ENCODE assay signal across 11 cellular contexts in the genomic region with DNA sequence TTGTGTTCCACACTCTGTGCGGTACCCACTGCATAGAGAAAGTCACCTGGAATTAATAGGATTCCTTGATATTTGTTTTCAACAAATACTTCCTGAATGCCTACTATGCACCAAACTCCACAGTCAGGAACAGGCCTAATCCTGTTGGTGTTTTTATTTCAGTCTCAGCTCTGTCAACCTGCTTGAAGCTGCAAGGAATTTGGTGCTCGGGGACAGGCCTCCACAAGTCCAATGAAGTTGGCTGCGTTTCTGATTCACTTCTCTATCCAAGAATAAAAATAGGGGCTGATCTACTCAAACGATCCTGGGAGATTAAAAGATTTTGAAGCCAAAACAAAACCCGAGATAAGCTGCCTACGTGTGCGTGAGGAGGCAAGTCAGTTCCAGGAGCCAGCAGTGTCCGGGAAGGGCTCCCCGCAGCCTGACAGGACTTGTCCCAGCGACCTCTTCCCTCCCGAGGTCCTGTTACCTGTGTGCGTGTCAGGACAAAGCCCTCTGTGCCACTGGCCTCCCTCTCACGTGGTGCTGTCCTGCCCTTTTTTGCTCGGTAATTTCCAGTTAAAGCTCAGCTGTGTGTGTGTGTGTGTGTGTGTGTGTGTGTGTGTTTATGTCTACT.
DNase-seq lines count a peak whose midpoint lies in the region; ATAC-seq and TF ChIP-seq lines count a peak whose summit lies in the region.
"Had no signal": no experiment of that assay in that cellular context is flagged by ENCODE, and none has a peak within 500 bp of the region (broad histone marks: within the 10 kb centered on the region; RNA-seq: fewer than 3 reads in every experiment).

No MANE protein-coding gene starts in this region.

- no peaks in the 10 kb centered on the region; the same call in 1 of the 3 replicates for H3K9me3 Mint-ChIP-seq in GM23338
- H3K9me3 Mint-ChIP-seq in stimulated activated naive B cell treated with anti-CD40 and anti-IgM and Interleukin-4, amounts not matched to agents 10 μg/mL and 1 μg/mL and 100 μg/mL, for 72 hours: peaks cover 7 to 12% of the 10 kb centered on the region in 2 donors
- H3K9me3 Mint-ChIP-seq in progenitor cell of endocrine pancreas (ENCODE audit: low read depth): peaks cover 4% of the 10 kb centered on the region

- no peaks in the 10 kb centered on the region for H3K4me1 ChIP-seq in GM23338 (ENCODE audit: insufficient read depth)
- peaks cover 5 to 11% of the 10 kb centered on the region in 2 donors for H3K4me1 ChIP-seq in breast epithelium
- H3K4me1 ChIP-seq in rectal smooth muscle tissue (ENCODE audit: control insufficient read depth, insufficient read depth, low read length): peaks cover 11% of the 10 kb centered on the region

- no peak for TF ChIP-seq POLR2A in breast epithelium (IDR thresholded peaks at IDR 0.05)

- H3K4me3 ChIP-seq in GM23338: no peak overlapping the region
- H3K4me3 ChIP-seq in breast epithelium: no peak overlapping the region
- H3K4me3 ChIP-seq in rectal smooth muscle tissue (ENCODE audit: low read length): no peak overlapping the region

- no peak for ATAC-seq in GM23338
- no peak for ATAC-seq in stimulated activated naive B cell treated with anti-CD40 and anti-IgM and Interleukin-4, amounts not matched to agents 10 μg/mL and 1 μg/mL and 100 μg/mL, for 72 hours (replicated peaks)

- H3K79me2 ChIP-seq in GM23338 (replicated peaks; ENCODE audit: insufficient read depth): no peaks in the 10 kb centered on the region

- H3K4me1 Mint-ChIP-seq in GM23338: peaks cover 7% of the 10 kb centered on the region
- H3K4me1 Mint-ChIP-seq in stimulated activated naive B cell treated with anti-CD40 and anti-IgM and Interleukin-4, amounts not matched to agents 10 μg/mL and 1 μg/mL and 100 μg/mL, for 72 hours: no peaks in the 10 kb centered on the region
- peaks cover 8% of the 10 kb centered on the region for H3K4me1 Mint-ChIP-seq in progenitor cell of endocrine pancreas (ENCODE audit: low read depth)

- no peaks in the 10 kb centered on the region for H3F3A ChIP-seq in GM23338 (replicated peaks; ENCODE audit: low read depth)

- no peaks in the 10 kb centered on the region for H3K9me3 ChIP-seq in breast epithelium

- H2AFZ ChIP-seq in GM23338: peak overlapping the region; percentile 95

- H3K9ac ChIP-seq in rectal smooth muscle tissue (ENCODE audit: low read length): no peak overlapping the region

- no peak overlapping the region for H3K4me3 Mint-ChIP-seq in GM23338
- H3K4me3 Mint-ChIP-seq in stimulated activated naive B cell treated with anti-CD40 and anti-IgM and Interleukin-4, amounts not matched to agents 10 μg/mL and 1 μg/mL and 100 μg/mL, for 72 hours: no peak overlapping the region
- H3K4me3 Mint-ChIP-seq in progenitor cell of endocrine pancreas (ENCODE audit: low read depth): no peak overlapping the region

- no peak for TF ChIP-seq CTCF in GM23338 (conservative IDR thresholded peaks at IDR 0.05; ENCODE audit: low read depth in 2 of 2)
- TF ChIP-seq CTCF in breast epithelium (IDR thresholded peaks at IDR 0.05): no peak
- no peak for TF ChIP-seq CTCF in progenitor cell of endocrine pancreas (IDR thresholded peaks at IDR 0.05; ENCODE audit: unreplicated experiment)

- H4K20me1 ChIP-seq in GM23338 (replicated peaks; ENCODE audit: insufficient read depth): no peaks in the 10 kb centered on the region

- no peak for DNase-seq in GM23338 (ENCODE audit: low spot score)
- peak in 1 of 2 donors; percentile 91 for DNase-seq in breast epithelium (ENCODE audit: low spot score in 2 of 2)
- DNase-seq in iris pigment epithelial cell (ENCODE audit: low read depth): peak; percentile 59
- no peak for DNase-seq in NCI-H524 (lab: John Stamatoyannopoulos, UW)
- no peak for DNase-seq in stimulated activated naive B cell treated with anti-CD40 and anti-IgM and Interleukin-4, amounts not matched to agents 10 μg/mL and 1 μg/mL and 100 μg/mL, for 72 hours
- DNase-seq in progenitor cell of endocrine pancreas (ENCODE audit: low spot score, unreplicated experiment): no peak
- DNase-seq in T-helper 9 cell: no peak
- DNase-seq: activated CD4-positive, alpha-beta T cell treated with anti-CD3 and anti-CD28 coated beads for 4 hours; Calu3; Kasumi-1 had no signal

- H3K27ac Mint-ChIP-seq in GM23338: no peak overlapping the region; the same call in 1 of the 2 replicates
- H3K27ac Mint-ChIP-seq in stimulated activated naive B cell treated with anti-CD40 and anti-IgM and Interleukin-4, amounts not matched to agents 10 μg/mL and 1 μg/mL and 100 μg/mL, for 72 hours: no peak overlapping the region
- no peak overlapping the region for H3K27ac Mint-ChIP-seq in progenitor cell of endocrine pancreas

- H3K27ac ChIP-seq in GM23338 (ENCODE audit: low read depth) (no peak overlapping the region), breast epithelium (peak overlapping the region; percentile 89 to 90), rectal smooth muscle tissue (ENCODE audit: low read depth, low read length) (peak overlapping the region; percentile 57)

- H3K36me3 Mint-ChIP-seq in GM23338 (ENCODE audit: low read depth): peaks cover 5% of the 10 kb centered on the region; the same call in 1 of the 3 replicates
- H3K36me3 Mint-ChIP-seq in stimulated activated naive B cell treated with anti-CD40 and anti-IgM and Interleukin-4, amounts not matched to agents 10 μg/mL and 1 μg/mL and 100 μg/mL, for 72 hours: no peaks in the 10 kb centered on the region
- H3K36me3 Mint-ChIP-seq in progenitor cell of endocrine pancreas (ENCODE audit: insufficient read depth): no peaks in the 10 kb centered on the region

- H3K36me3 ChIP-seq in GM23338 (ENCODE audit: insufficient read depth) (no peaks in the 10 kb centered on the region), breast epithelium (no peaks in the 10 kb centered on the region), rectal smooth muscle tissue (ENCODE audit: control insufficient read depth, insufficient read depth, low read length) (no peaks in the 10 kb centered on the region)

- H3K27me3 ChIP-seq in GM23338 (ENCODE audit: insufficient read depth) (no peaks in the 10 kb centered on the region), breast epithelium (no peaks in the 10 kb centered on the region), rectal smooth muscle tissue (ENCODE audit: control insufficient read depth, insufficient read depth, low read length) (no peaks in the 10 kb centered on the region)

- no peak overlapping the region for H3K4me2 ChIP-seq in GM23338

- intact Hi-C loops in breast epithelium (cut with DNase I; ENCODE audit: low total_unique reads): loop anchor here (1.0 kb wide), 1 partner anchor 7 kb away; no protein-coding TSS in a partner anchor

- H3K9me2 ChIP-seq in GM23338 (ENCODE audit: insufficient read depth): peaks cover 10% of the 10 kb centered on the region; the same call in 1 of the 2 replicates

- H3K27me3 Mint-ChIP-seq in GM23338 (ENCODE audit: insufficient read depth, low read depth, poor library complexity): peaks cover 4% of the 10 kb centered on the region
- H3K27me3 Mint-ChIP-seq in stimulated activated naive B cell treated with anti-CD40 and anti-IgM and Interleukin-4, amounts not matched to agents 10 μg/mL and 1 μg/mL and 100 μg/mL, for 72 hours: peaks cover 6 to 8% of the 10 kb centered on the region in 2 donors
- H3K27me3 Mint-ChIP-seq in progenitor cell of endocrine pancreas: peaks cover 10% of the 10 kb centered on the region

TF ChIP-seq in GM23338, 12 proteins besides CTCF, POLR2A, EP300 and RAD21 (continues in another document):
- no peak for TF ChIP-seq ZNF114 (CRISPR knock-in tag; IDR thresholded peaks at IDR 0.05)
- TF ChIP-seq EZH2phosphoT487 (IDR thresholded peaks at IDR 0.05; ENCODE audit: unreplicated experiment): no peak
- TF ChIP-seq POLR2AphosphoS5 (IDR thresholded peaks at IDR 0.05; ENCODE audit: low read depth): no peak
